ENCODE assay signal across 10 cellular contexts in genomic region chr20:59603727-59604608, GRCh38. TPM values are rescaled to one million over a fixed set of nuclear protein-coding genes. Genes with fewer than 3 reads are reported as not detected.
DNase-seq lines count a peak whose midpoint lies in the region; ATAC-seq and TF ChIP-seq lines count a peak whose summit lies in the region.
"Had no signal": no experiment of that assay in that cellular context is flagged by ENCODE, and none has a peak within 500 bp of the region (broad histone marks: within the 10 kb centered on the region; RNA-seq: fewer than 3 reads in every experiment).

TSS of gene PHACTR3 (plus strand) at chr20:59604540. CDS start at chr20:59605015, 475 bp downstream.

- H3K27ac ChIP-seq in left ventricle myocardium inferior (replicated peaks) = no peak within 1 kb of the TSS
- no peak within 1 kb of the TSS for H3K27ac ChIP-seq in upper lobe of right lung
- H3K27ac ChIP-seq: brain microvascular endothelial cell had no signal

- H3K36me3 Mint-ChIP-seq in chondrocyte (ENCODE audit: low read depth) = no peaks in the 10 kb centered on the region

- TF ChIP-seq CTCF in left ventricle myocardium inferior (IDR thresholded peaks at IDR 0.05; ENCODE audit: borderline replicate concordance) (no peak), chondrocyte (IDR thresholded peaks at IDR 0.05) (no peak), upper lobe of right lung (IDR thresholded peaks at IDR 0.05) (no peak)

- H3K4me3 Mint-ChIP-seq in chondrocyte (ENCODE audit: unreplicated experiment) = peak within 1 kb of the TSS; percentile 6

- H3K9me3 Mint-ChIP-seq in chondrocyte (ENCODE audit: low read depth) = no peaks in the 10 kb centered on the region

- H3K4me1 ChIP-seq in left ventricle myocardium inferior (peaks cover 15% of the 10 kb centered on the region), upper lobe of right lung (no peaks in the 10 kb centered on the region)

- H3K27me3 ChIP-seq in left ventricle myocardium inferior (ENCODE audit: low read depth) = peaks cover 94% of the 10 kb centered on the region
- peaks cover 63% of the 10 kb centered on the region for H3K27me3 ChIP-seq in upper lobe of right lung

- no peak within 1 kb of the TSS for H3K27ac Mint-ChIP-seq in chondrocyte (ENCODE audit: unreplicated experiment)

- H3K4me1 Mint-ChIP-seq in chondrocyte (ENCODE audit: low read depth) = no peaks in the 10 kb centered on the region

- no peak for DNase-seq in left ventricle myocardium inferior
- DNase-seq in left cardiac atrium = no peak
- no peak for DNase-seq in chondrocyte (ENCODE audit: low spot score)
- peak; percentile 68 for DNase-seq in medulla oblongata (ENCODE audit: extremely low spot score)
- DNase-seq in upper lobe of right lung = no peak
- DNase-seq in glomerular visceral epithelial cell (ENCODE audit: extremely low spot score) = no peak
- DNase-seq: brain microvascular endothelial cell, GDM1 had no signal

- intact Hi-C loops in left ventricle myocardium inferior (cut with micrococcal nuclease) (no loop called here), left cardiac atrium (cut with DNase I) (no loop called here), upper lobe of right lung (cut with DNase I) (loop anchor here (10.0 kb wide), 1 partner anchor 151 kb away; no protein-coding TSS in a partner anchor)

- H3K36me3 ChIP-seq in left ventricle myocardium inferior (no peaks in the 10 kb centered on the region), upper lobe of right lung (no peaks in the 10 kb centered on the region)
- H3K36me3 ChIP-seq: brain microvascular endothelial cell had no signal

- H3K27me3 Mint-ChIP-seq in chondrocyte (ENCODE audit: low read depth) = peaks cover 67% of the 10 kb centered on the region

- no peaks in the 10 kb centered on the region for H3K9me3 ChIP-seq in left ventricle myocardium inferior (replicated peaks)
- H3K9me3 ChIP-seq in upper lobe of right lung = no peaks in the 10 kb centered on the region

- no peak for ATAC-seq in left cardiac atrium
- no peak for ATAC-seq in upper lobe of right lung
- no peak for ATAC-seq in HG03460 (IDR thresholded peaks at IDR 0.05; ENCODE audit: unreplicated experiment)
- ATAC-seq in GM19351 (IDR thresholded peaks at IDR 0.05; ENCODE audit: unreplicated experiment) = no peak

- H3K4me3 ChIP-seq in left ventricle myocardium inferior (peak within 1 kb of the TSS; percentile 65), upper lobe of right lung (peak within 1 kb of the TSS; percentile 23)

RNA-seq across cellular contexts. Expression of gene PHACTR3, which starts in this region (rescaled TPM):
- total RNA-seq in left ventricle myocardium inferior (4.3 TPM), left cardiac atrium (1 to 10 TPM; 6.4 to 6.9 TPM), chondrocyte (not detected in 3 replicates), upper lobe of right lung (18.2 TPM)
